27 cellular contexts compared by ENCODE assay signal in genomic region chr17:45833826-45834439, GRCh38. TPM values are rescaled to one million over a fixed set of nuclear protein-coding genes. Genes with fewer than 3 reads are reported as not detected.
DNase-seq lines count a peak whose midpoint lies in the region; ATAC-seq and TF ChIP-seq lines count a peak whose summit lies in the region.
"Had no signal": no experiment of that assay in that cellular context is flagged by ENCODE, and none has a peak within 500 bp of the region (broad histone marks: within the 10 kb centered on the region; RNA-seq: fewer than 3 reads in every experiment).

No MANE protein-coding gene starts in this region.

- H3K9me3 ChIP-seq in HEK293 (ENCODE audit: control insufficient read depth, insufficient read depth, low read depth, low read length) (no peaks in the 10 kb centered on the region), WERI-Rb-1 (ENCODE audit: severe bottlenecking) (no peaks in the 10 kb centered on the region), SK-N-SH (no peaks in the 10 kb centered on the region)
- H3K9me3 ChIP-seq: BLaER1 treated with 17β-estradiol and CSF1 and Interleukin-3, amounts not matched to agents 10 nM and 100 nM; MG63; SJCRH30 had no signal

- H3K27ac ChIP-seq in HEK293 (ENCODE audit: extremely low read depth, low read depth, low read length) (no peak overlapping the region), WERI-Rb-1 (no peak overlapping the region), SK-N-SH (ENCODE audit: low read depth in 2 of 2, low read length in 1 of 2) (no peak overlapping the region)
- H3K27ac ChIP-seq: BLaER1 treated with 17β-estradiol and CSF1 and Interleukin-3, amounts not matched to agents 10 nM and 100 nM; SJCRH30 had no signal

- CTCF ChIA-PET in HEK293 (lab: Yijun Ruan, JAX) (interaction anchor here (1.0 to 8.4 kb wide), 5 partner anchors 16 to 193 kb away, joined by 3 to 99 read pairs (median 8); no protein-coding TSS in a partner anchor), SK-N-SH (lab: Yijun Ruan, JAX) (interaction anchor here (1.1 to 18.6 kb wide), 6 partner anchors 11 to 193 kb away, joined by 4 to 327 read pairs (median 86); partner anchors contain the start of genes CRHR1 and SPPL2C)

- H3K9ac ChIP-seq in SK-N-SH: no peak overlapping the region
- H3K9ac ChIP-seq: BLaER1 treated with 17β-estradiol and CSF1 and Interleukin-3, amounts not matched to agents 10 nM and 100 nM had no signal

- peak; percentile 31 for DNase-seq in NCI-H2171 treated with DMSO at 0.1 percent for 48 hours (lab: John Stamatoyannopoulos, UW)
- no peak for DNase-seq in NCI-H2171 (lab: John Stamatoyannopoulos, UW)
- DNase-seq in NCI-H2107 (lab: John Stamatoyannopoulos, UW): peak; percentile 36
- peak; percentile 62 for DNase-seq in WERI-Rb-1
- no peak for DNase-seq in SK-N-SH
- no peak for DNase-seq in stimulated activated CD4-positive, alpha-beta T cell treated with anti-CD3 and anti-CD28 coated beads, Interleukin-4, amount 100 ng/mL, for 4 hours
- DNase-seq: CD4-positive, alpha-beta T cell; EL; GDM1; HCEC 1CT; IMR-90; KG1; MG63; NCI-H1417 treated with DMSO at 0.1 percent for 48 hours; NCI-H1930; NCI-H446; NCI-H524 treated with DMSO at 0.1 percent for 48 hours; NK-92 treated with Interleukin-12 subunit alpha and Interleukin-12 subunit beta, amount 100 ng/mL, for 24 hours; PC-3; SJCRH30; T-cell had no signal

- TF ChIP-seq EP300 in SK-N-SH (IDR thresholded peaks at IDR 0.05; ENCODE audit: borderline replicate concordance in 1 of 2, low read depth in 1 of 2, low read length in 1 of 2): no peak

- no peaks in the 10 kb centered on the region for H3K9me2 ChIP-seq in SK-N-SH

- no peaks in the 10 kb centered on the region for H3K79me2 ChIP-seq in SK-N-SH (ENCODE audit: insufficient read depth)

- TF ChIP-seq CTCF in HEK293 (tag by site-specific recombination; IDR thresholded peaks at IDR 0.05): no peak
- TF ChIP-seq CTCF in WERI-Rb-1 (IDR thresholded peaks at IDR 0.05; ENCODE audit: low read depth, low read length): no peak
- no peak for TF ChIP-seq CTCF in SK-N-SH (IDR thresholded peaks at IDR 0.05)

- ATAC-seq in GM21515 (IDR thresholded peaks at IDR 0.05; ENCODE audit: unreplicated experiment): no peak
- ATAC-seq: GM12878, T-cell had no signal

- no peak for TF ChIP-seq RAD21 in SK-N-SH (IDR thresholded peaks at IDR 0.05; ENCODE audit: low read length)

- H3K4me1 ChIP-seq in HEK293 (ENCODE audit: control insufficient read depth, insufficient read depth, low read length) (no peaks in the 10 kb centered on the region), SK-N-SH (ENCODE audit: control insufficient read depth in 1 of 2, insufficient read depth in 2 of 2, low read depth in 1 of 2, low read length in 1 of 2) (peaks cover 0 to 11% of the 10 kb centered on the region in 2 experiments; a peak in 1 of 4 replicates)
- H3K4me1 ChIP-seq: BLaER1 treated with 17β-estradiol and CSF1 and Interleukin-3, amounts not matched to agents 10 nM and 100 nM had no signal

- POLR2A ChIA-PET in HEK293 (lab: Yijun Ruan, JAX) (interaction anchor here (0.6 kb wide), 1 partner anchor 158 kb away, joined by 3 read pairs; no protein-coding TSS in a partner anchor), SK-N-SH (lab: Yijun Ruan, JAX) (no interaction called here)

- no peak overlapping the region for H3K4me2 ChIP-seq in SK-N-SH
- H3K4me2 ChIP-seq: BLaER1 treated with 17β-estradiol and CSF1 and Interleukin-3, amounts not matched to agents 10 nM and 100 nM had no signal

- H3K36me3 ChIP-seq in HEK293 (ENCODE audit: control insufficient read depth in 2 of 2, insufficient read depth in 1 of 2, low read length in 2 of 2) (no peaks in the 10 kb centered on the region), WERI-Rb-1 (no peaks in the 10 kb centered on the region), SK-N-SH (replicated peaks in 1 of 2; ENCODE audit: control insufficient read depth in 1 of 2, insufficient read depth in 2 of 2, low read length in 1 of 2) (no peaks in the 10 kb centered on the region)
- H3K36me3 ChIP-seq: BLaER1 treated with 17β-estradiol and CSF1 and Interleukin-3, amounts not matched to agents 10 nM and 100 nM; MG63; SJCRH30 had no signal

- no peaks in the 10 kb centered on the region for H3F3A ChIP-seq in SK-N-SH (replicated peaks; ENCODE audit: insufficient read depth)

- no peaks in the 10 kb centered on the region for H4K20me1 ChIP-seq in SK-N-SH (ENCODE audit: insufficient read depth)

- 64% methylated on average over 7 of the region's 7 CpGs for WGBS in SK-N-SH (ENCODE audit: low lambda C conversion rate)

- H3K27me3 ChIP-seq in WERI-Rb-1 (ENCODE audit: insufficient read depth, low read depth, severe bottlenecking) (no peaks in the 10 kb centered on the region), SK-N-SH (ENCODE audit: insufficient read depth) (peaks cover 11% of the 10 kb centered on the region; the same call in 1 of the 2 replicates)
- H3K27me3 ChIP-seq: MG63 had no signal

- H2AFZ ChIP-seq in SK-N-SH (ENCODE audit: low read depth): no peak overlapping the region

- H3K4me3 ChIP-seq in HEK293 (ENCODE audit: low read depth, low read length) (no peak overlapping the region), WERI-Rb-1 (ENCODE audit: low read depth, low read length) (no peak overlapping the region), SK-N-SH (ENCODE audit: low read depth in 2 of 2, low read length in 1 of 2) (no peak overlapping the region)
- H3K4me3 ChIP-seq: BLaER1 treated with 17β-estradiol and CSF1 and Interleukin-3, amounts not matched to agents 10 nM and 100 nM; GM12878; MG63; SJCRH30 had no signal

TF ChIP-seq in HEK293, 187 proteins besides CTCF, POLR2A, EP300 and RAD21:
- TF ChIP-seq, protein P1, sequence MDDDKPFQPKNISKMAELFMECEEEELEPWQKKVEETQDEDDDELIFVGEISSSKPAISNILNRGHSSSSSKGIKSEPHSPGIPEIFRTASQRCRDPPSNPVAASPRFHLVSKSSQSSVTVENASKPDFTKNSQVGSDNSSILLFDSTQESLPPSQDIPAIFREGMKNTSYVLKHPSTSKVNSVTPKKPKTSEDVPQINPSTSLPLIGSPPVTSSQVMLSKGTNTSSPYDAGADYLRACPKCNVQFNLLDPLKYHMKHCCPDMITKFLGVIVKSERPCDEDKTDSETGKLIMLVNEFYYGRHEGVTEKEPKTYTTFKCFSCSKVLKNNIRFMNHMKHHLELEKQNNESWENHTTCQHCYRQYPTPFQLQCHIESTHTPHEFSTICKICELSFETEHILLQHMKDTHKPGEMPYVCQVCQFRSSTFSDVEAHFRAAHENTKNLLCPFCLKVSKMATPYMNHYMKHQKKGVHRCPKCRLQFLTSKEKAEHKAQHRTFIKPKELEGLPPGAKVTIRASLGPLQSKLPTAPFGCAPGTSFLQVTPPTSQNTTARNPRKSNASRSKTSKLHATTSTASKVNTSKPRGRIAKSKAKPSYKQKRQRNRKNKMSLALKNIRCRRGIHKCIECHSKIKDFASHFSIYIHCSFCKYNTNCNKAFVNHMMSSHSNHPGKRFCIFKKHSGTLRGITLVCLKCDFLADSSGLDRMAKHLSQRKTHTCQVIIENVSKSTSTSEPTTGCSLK (tag by site-specific recombination; IDR thresholded peaks at IDR 0.05): no peak
- no peak for TF ChIP-seq ZNF146 (tag by site-specific recombination; IDR thresholded peaks at IDR 0.05)
- TF ChIP-seq ZIC2 (tag by site-specific recombination; IDR thresholded peaks at IDR 0.05): peak; percentile 46
- 0 out of 2 replicates have a peak, but pooled peaks have one; percentile 7 for TF ChIP-seq GLIS1 (tag by site-specific recombination; IDR thresholded peaks at IDR 0.05)
- peak; percentile 47 for TF ChIP-seq ZFHX2 (tag by site-specific recombination; conservative IDR thresholded peaks at IDR 0.05)
TF ChIP-seq in HEK293: peak in this region for 3.

TF ChIP-seq in SK-N-SH, 30 proteins besides CTCF, POLR2A, EP300 and RAD21 (continues in another document):
- TF ChIP-seq EZH2phosphoT487 (IDR thresholded peaks at IDR 0.05; ENCODE audit: borderline replicate concordance, low read depth): no peak
- TF ChIP-seq, protein P2, sequence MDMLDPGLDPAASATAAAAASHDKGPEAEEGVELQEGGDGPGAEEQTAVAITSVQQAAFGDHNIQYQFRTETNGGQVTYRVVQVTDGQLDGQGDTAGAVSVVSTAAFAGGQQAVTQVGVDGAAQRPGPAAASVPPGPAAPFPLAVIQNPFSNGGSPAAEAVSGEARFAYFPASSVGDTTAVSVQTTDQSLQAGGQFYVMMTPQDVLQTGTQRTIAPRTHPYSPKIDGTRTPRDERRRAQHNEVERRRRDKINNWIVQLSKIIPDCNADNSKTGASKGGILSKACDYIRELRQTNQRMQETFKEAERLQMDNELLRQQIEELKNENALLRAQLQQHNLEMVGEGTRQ (IDR thresholded peaks at IDR 0.05; ENCODE audit: borderline replicate concordance, low read depth, low read length): no peak
- no peak for TF ChIP-seq YY1 (IDR thresholded peaks at IDR 0.05; ENCODE audit: low read depth)
- TF ChIP-seq SMC3 (IDR thresholded peaks at IDR 0.05; ENCODE audit: low read depth, low read length): no peak
- TF ChIP-seq, protein P3, sequence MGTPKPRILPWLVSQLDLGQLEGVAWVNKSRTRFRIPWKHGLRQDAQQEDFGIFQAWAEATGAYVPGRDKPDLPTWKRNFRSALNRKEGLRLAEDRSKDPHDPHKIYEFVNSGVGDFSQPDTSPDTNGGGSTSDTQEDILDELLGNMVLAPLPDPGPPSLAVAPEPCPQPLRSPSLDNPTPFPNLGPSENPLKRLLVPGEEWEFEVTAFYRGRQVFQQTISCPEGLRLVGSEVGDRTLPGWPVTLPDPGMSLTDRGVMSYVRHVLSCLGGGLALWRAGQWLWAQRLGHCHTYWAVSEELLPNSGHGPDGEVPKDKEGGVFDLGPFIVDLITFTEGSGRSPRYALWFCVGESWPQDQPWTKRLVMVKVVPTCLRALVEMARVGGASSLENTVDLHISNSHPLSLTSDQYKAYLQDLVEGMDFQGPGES (IDR thresholded peaks at IDR 0.05; ENCODE audit: low read depth, low read length): no peak
- TF ChIP-seq GABPA (IDR thresholded peaks at IDR 0.05; ENCODE audit: low read depth): no peak
- TF ChIP-seq TEAD4 (IDR thresholded peaks at IDR 0.05; ENCODE audit: borderline replicate concordance, insufficient read depth): no peak
- TF ChIP-seq FOSL2 (IDR thresholded peaks at IDR 0.05; ENCODE audit: borderline replicate concordance, low read depth): no peak

RNA-seq across cellular contexts. Expression of gene SPPL2C, which starts 10.7 kb away (rescaled TPM):
- not detected in 2 replicates for polyA plus RNA-seq in SK-N-SH (2012; rRNA removed)
- polyA plus RNA-seq in SK-N-SH (2012; cell fraction: cytosol; rRNA removed): not detected in 2 replicates
- not detected in 2 replicates for polyA plus RNA-seq in SK-N-SH (2012; cell fraction: nucleus; rRNA removed)
- polyA plus RNA-seq: AG04450, GM12878, H1, IMR-90 had no signal

RNA-seq across cellular contexts. Expression of gene CRHR1, which starts 49.8 kb away (rescaled TPM):
- 0.13 and 0.31 TPM in 2 replicates for polyA plus RNA-seq in SK-N-SH (2012; rRNA removed)
- 0.06 and 0.22 TPM in 2 replicates for polyA plus RNA-seq in SK-N-SH (2012; cell fraction: cytosol; rRNA removed)
- 1.4 and 1.5 TPM in 2 replicates for polyA plus RNA-seq in SK-N-SH (2012; cell fraction: nucleus; rRNA removed)
- polyA plus RNA-seq: AG04450, GM12878, IMR-90 had no signal

Comparison
In these comparisons a context has a peak if more than half of its experiments do, and no peak if none do; other contexts are left out.
1. DNase-seq: peak in NCI-H2171 treated with DMSO at 0.1 percent for 48 hours (single experiment), NCI-H2107 (single experiment) and WERI-Rb-1 (single experiment); none in NCI-H2171 (single experiment), SK-N-SH (single experiment) and stimulated activated CD4-positive, alpha-beta T cell treated with anti-CD3 and anti-CD28 coated beads, Interleukin-4, amount 100 ng/mL, for 4 hours (0 of 2).